Comparison of ENCODE assay signal across 24 cellular contexts in genomic region chr4:155629831-155630425, GRCh38. TPM values are rescaled to one million over a fixed set of nuclear protein-coding genes. Genes with fewer than 3 reads are reported as not detected.
DNase-seq lines count a peak whose midpoint lies in the region; ATAC-seq, FAIRE-seq and TF ChIP-seq lines count a peak whose summit lies in the region.
"Had no signal": no experiment of that assay in that cellular context is flagged by ENCODE, and none has a peak within 500 bp of the region (broad histone marks: within the 10 kb centered on the region; RNA-seq: fewer than 3 reads in every experiment).

No MANE protein-coding gene starts in this region.

- no peak overlapping the region for H3K4me2 ChIP-seq in Karpas-422 (ENCODE audit: low read depth, low read length, poor library complexity, severe bottlenecking)

- H3K4me3 Mint-ChIP-seq in mesothelial cell of epicardium, result no peak overlapping the region
- no peak overlapping the region for H3K4me3 Mint-ChIP-seq in natural killer cell treated with Interleukin-12 subunit alpha and Interleukin-12 subunit beta and Interleukin-15 and Interleukin-18, amount 100 ng/mL, for 72 hours
- H3K4me3 Mint-ChIP-seq: B cell, natural killer cell had no signal

- peak overlapping the region; percentile 59 for H2AFZ ChIP-seq in Karpas-422 (ENCODE audit: low read length)

- H3K36me3 Mint-ChIP-seq in mesothelial cell of epicardium, result no peaks in the 10 kb centered on the region
- H3K36me3 Mint-ChIP-seq in natural killer cell treated with Interleukin-12 subunit alpha and Interleukin-12 subunit beta and Interleukin-15 and Interleukin-18, amount 100 ng/mL, for 72 hours, result no peaks in the 10 kb centered on the region
- H3K36me3 Mint-ChIP-seq: natural killer cell had no signal

- peaks cover 39% of the 10 kb centered on the region for H3K4me1 ChIP-seq in Karpas-422 (ENCODE audit: low read length)
- H3K4me1 ChIP-seq: prostate gland had no signal

- no peak for DNase-seq in GM19239 (ENCODE audit: insufficient read length, low spot score)
- DNase-seq in Karpas-422, result no peak
- DNase-seq in brain microvascular endothelial cell, result no peak
- DNase-seq in mesothelial cell of epicardium (ENCODE audit: low spot score in 2 of 2, unreplicated experiment in 2 of 2), result no peak
- no peak for DNase-seq in kidney tubule cell (ENCODE audit: low spot score)
- no peak for DNase-seq in A172 (ENCODE audit: low spot score)
- no peak for DNase-seq in natural killer cell treated with Interleukin-12 subunit alpha and Interleukin-12 subunit beta and Interleukin-15 and Interleukin-18, amount 100 ng/mL, for 72 hours (ENCODE audit: low spot score)
- DNase-seq: activated CD4-positive, alpha-beta T cell treated with anti-CD3 and anti-CD28 coated beads for 1 hour; activated effector memory CD4-positive, alpha-beta T cell treated with anti-CD3 and anti-CD28 coated beads, Interleukin-2, amount 50 U/mL, for 16 hours; amygdala; erythroblast; left colon; natural killer cell; NCI-H1417 treated with DMSO at 0.1 percent for 48 hours; NCI-H2171; NCI-H524 treated with DMSO at 0.1 percent for 48 hours; stimulated activated CD4-positive, alpha-beta T cell treated with anti-CD3 and anti-CD28 coated beads, Interleukin-4, amount 100 ng/mL, for 1 hour; stomach had no signal

- H4K20me1 ChIP-seq in Karpas-422 (ENCODE audit: insufficient read depth, low read depth, low read length), result no peaks in the 10 kb centered on the region

- H3K27ac ChIP-seq in Karpas-422 (ENCODE audit: low read length), result no peak overlapping the region
- peak overlapping the region; percentile 0 for H3K27ac ChIP-seq in brain microvascular endothelial cell
- H3K27ac ChIP-seq: prostate gland, RWPE1 had no signal

- ATAC-seq in GM21515 (IDR thresholded peaks at IDR 0.05; ENCODE audit: unreplicated experiment), result no peak
- no peak for ATAC-seq in natural killer cell treated with Interleukin-12 subunit alpha and Interleukin-12 subunit beta and Interleukin-15 and Interleukin-18, amount 100 ng/mL, for 72 hours
- ATAC-seq: left colon, natural killer cell had no signal

- H3K9ac ChIP-seq in Karpas-422 (ENCODE audit: low read length), result no peak overlapping the region

- FAIRE-seq in GM19239 (lab: Jason Lieb, UNC), result peak; percentile 26

- H3K27ac Mint-ChIP-seq in mesothelial cell of epicardium, result peak overlapping the region; percentile 51
- H3K27ac Mint-ChIP-seq in natural killer cell treated with Interleukin-12 subunit alpha and Interleukin-12 subunit beta and Interleukin-15 and Interleukin-18, amount 100 ng/mL, for 72 hours, result no peak overlapping the region
- H3K27ac Mint-ChIP-seq: B cell, natural killer cell had no signal

- peaks cover 25% of the 10 kb centered on the region for H3K4me1 Mint-ChIP-seq in mesothelial cell of epicardium
- no peaks in the 10 kb centered on the region for H3K4me1 Mint-ChIP-seq in natural killer cell treated with Interleukin-12 subunit alpha and Interleukin-12 subunit beta and Interleukin-15 and Interleukin-18, amount 100 ng/mL, for 72 hours (ENCODE audit: low read depth in 2 of 2)
- H3K4me1 Mint-ChIP-seq: B cell, natural killer cell had no signal

- no peak overlapping the region for H3K4me3 ChIP-seq in Karpas-422 (ENCODE audit: low read length)
- H3K4me3 ChIP-seq in brain microvascular endothelial cell (ENCODE audit: low read depth, low read length), result no peak overlapping the region
- H3K4me3 ChIP-seq: HAP-1, prostate gland, skin epidermis, stomach had no signal

- in situ Hi-C loops in brain microvascular endothelial cell (cut with HindIII; ENCODE audit: low pct_ligation_motif_present, low sequenced_read_pairs), result no loop called here

- no peaks in the 10 kb centered on the region for H3K9me2 ChIP-seq in Karpas-422 (replicated peaks; ENCODE audit: insufficient read depth, low read length)

- no peaks in the 10 kb centered on the region for H3K9me3 ChIP-seq in Karpas-422 (ENCODE audit: low read length)
- H3K9me3 ChIP-seq: HAP-1, prostate gland, stomach had no signal

- H3K36me3 ChIP-seq in Karpas-422 (ENCODE audit: insufficient read depth, low read length), result no peaks in the 10 kb centered on the region
- H3K36me3 ChIP-seq in brain microvascular endothelial cell (replicated peaks), result no peaks in the 10 kb centered on the region
- H3K36me3 ChIP-seq: HAP-1, prostate gland, stomach had no signal

- peaks cover 5% of the 10 kb centered on the region for H3K9me3 Mint-ChIP-seq in mesothelial cell of epicardium
- H3K9me3 Mint-ChIP-seq in natural killer cell treated with Interleukin-12 subunit alpha and Interleukin-12 subunit beta and Interleukin-15 and Interleukin-18, amount 100 ng/mL, for 72 hours, result no peaks in the 10 kb centered on the region

- H3K27me3 ChIP-seq in Karpas-422 (ENCODE audit: low read length) (no peaks in the 10 kb centered on the region), brain microvascular endothelial cell (replicated peaks) (no peaks in the 10 kb centered on the region)
- H3K27me3 ChIP-seq: stomach had no signal

- TF ChIP-seq CTCF in brain microvascular endothelial cell (IDR thresholded peaks at IDR 0.05; ENCODE audit: low read depth, low read length, missing control alignments), result no peak
- no peak for TF ChIP-seq CTCF in mesothelial cell of epicardium (IDR thresholded peaks at IDR 0.05; ENCODE audit: unreplicated experiment)

- H3K79me2 ChIP-seq in Karpas-422 (ENCODE audit: low read length), result no peaks in the 10 kb centered on the region

- no peaks in the 10 kb centered on the region for H3K27me3 Mint-ChIP-seq in mesothelial cell of epicardium (ENCODE audit: low read depth)
- no peaks in the 10 kb centered on the region for H3K27me3 Mint-ChIP-seq in natural killer cell treated with Interleukin-12 subunit alpha and Interleukin-12 subunit beta and Interleukin-15 and Interleukin-18, amount 100 ng/mL, for 72 hours
- H3K27me3 Mint-ChIP-seq: B cell had no signal

RNA-seq across cellular contexts. Expression of gene GUCY1A1, which starts 36.7 kb away (rescaled TPM):
- 3.0 and 6.1 TPM in 2 replicates for total RNA-seq in Karpas-422 (2014; rRNA removed; shearing (Covaris generic); ENCODE audit: low replicate concordance)
- total RNA-seq in mesothelial cell of epicardium, result 49.1 to 52.3 TPM (median 52.2 TPM) in 3 replicates
- 0.05 and 2.9 TPM in 2 replicates for total RNA-seq in A172 (2014; rRNA removed; shearing (Covaris generic))
- total RNA-seq in natural killer cell treated with Interleukin-12 subunit alpha and Interleukin-12 subunit beta and Interleukin-15 and Interleukin-18, amount 100 ng/mL, for 72 hours, result under 1 TPM; 0.64 to 0.95 TPM
